8 cellular contexts compared by ENCODE assay signal in genomic region chr6:40308533-40309306, GRCh38.
A peak's percentile ranks its signal among the peaks of the same experiment; 100 is the strongest.
DNase-seq lines count a peak whose midpoint lies in the region; ATAC-seq and TF ChIP-seq lines count a peak whose summit lies in the region.

No MANE protein-coding gene starts in this region.

- CTCF ChIA-PET in activated naive CD4-positive, alpha-beta T cell treated with anti-CD3 and anti-CD28 coated beads for 36 hours (lab: Charles Lee), result interaction anchor here (0.6 to 1.3 kb wide), 6 partner anchors 10 to 946 kb away, joined by 3 to 5 read pairs (median 3); no protein-coding TSS in a partner anchor

- no peak overlapping the region for H3K27ac Mint-ChIP-seq in activated naive CD4-positive, alpha-beta T cell treated with anti-CD3 and anti-CD28 coated beads for 36 hours

- H3K27ac ChIP-seq in Peyer's patch (no peak overlapping the region), psoas muscle (no peak overlapping the region)

- H3K9me3 ChIP-seq in Peyer's patch (no peaks in the 10 kb centered on the region), psoas muscle (no peaks in the 10 kb centered on the region)

- H3K4me1 Mint-ChIP-seq in activated naive CD4-positive, alpha-beta T cell treated with anti-CD3 and anti-CD28 coated beads for 36 hours (ENCODE audit: low read depth), result no peaks in the 10 kb centered on the region

- DNase-seq in COLO829 (ENCODE audit: low spot score), result peak; percentile 60
- DNase-seq in Peyer's patch, result peak; percentile 24 to 82 (median 60)
- peak; percentile 82 for DNase-seq in activated naive CD4-positive, alpha-beta T cell treated with anti-CD3 and anti-CD28 coated beads for 36 hours
- DNase-seq in head of caudate nucleus, result peak in 41 of 42 donors; percentile 33 to 90 (median 75)
- peak in 1 of 2 donors; percentile 41 for DNase-seq in psoas muscle

- H3K36me3 ChIP-seq in Peyer's patch, result no peaks in the 10 kb centered on the region
- H3K36me3 ChIP-seq in psoas muscle (ENCODE audit: insufficient read depth in 1 of 2, low read depth in 1 of 2), result no peaks in the 10 kb centered on the region

- intact Hi-C loops in activated naive CD4-positive, alpha-beta T cell treated with anti-CD3 and anti-CD28 coated beads for 36 hours (cut with micrococcal nuclease), result loop anchor here (1.0 to 5.0 kb wide), 4 partner anchors 327 to 961 kb away; no protein-coding TSS in a partner anchor
- intact Hi-C loops in head of caudate nucleus (cut with DNase I) (loop anchor here (10.0 kb wide), 1 partner anchor 954 kb away; no protein-coding TSS in a partner anchor), psoas muscle (cut with DNase I) (loop anchor here (1.0 to 10.0 kb wide), 4 partner anchors 326 to 964 kb away; no protein-coding TSS in a partner anchor)

- no peak for TF ChIP-seq POLR2A in Peyer's patch (IDR thresholded peaks at IDR 0.05)

- H3K9me3 Mint-ChIP-seq in activated naive CD4-positive, alpha-beta T cell treated with anti-CD3 and anti-CD28 coated beads for 36 hours, result peaks cover 2% of the 10 kb centered on the region

- H3K4me3 ChIP-seq in Peyer's patch (no peak overlapping the region), psoas muscle (no peak overlapping the region)

- H3K36me3 Mint-ChIP-seq in activated naive CD4-positive, alpha-beta T cell treated with anti-CD3 and anti-CD28 coated beads for 36 hours (ENCODE audit: low read depth), result no peaks in the 10 kb centered on the region

- TF ChIP-seq CTCF in Peyer's patch (IDR thresholded peaks at IDR 0.05) (peak in 5 of 6 experiments; percentile 27 to 86 (median 84)), psoas muscle (IDR thresholded peaks at IDR 0.05) (peak; percentile 88)

- 14 to 19% (median 18%) methylated on average over 12 of the region's 12 CpGs for WGBS in psoas muscle, 3 donors

- ATAC-seq in HG02981 (IDR thresholded peaks at IDR 0.05; ENCODE audit: unreplicated experiment), result peak; percentile 54
- peak; percentile 59 to 85 (median 73) for ATAC-seq in psoas muscle
- no peak for ATAC-seq in GM21360 (IDR thresholded peaks at IDR 0.05; ENCODE audit: unreplicated experiment)
- no peak for ATAC-seq in HG02678 (IDR thresholded peaks at IDR 0.05; ENCODE audit: unreplicated experiment)

- H3K27me3 ChIP-seq in Peyer's patch (no peaks in the 10 kb centered on the region), psoas muscle (ENCODE audit: insufficient read depth in 3 of 3, low read length in 2 of 3) (no peaks in the 10 kb centered on the region)

- H3K4me1 ChIP-seq in Peyer's patch (no peaks in the 10 kb centered on the region), psoas muscle (no peaks in the 10 kb centered on the region)

- H3K4me3 Mint-ChIP-seq in activated naive CD4-positive, alpha-beta T cell treated with anti-CD3 and anti-CD28 coated beads for 36 hours, result no peak overlapping the region

- peaks cover 33% of the 10 kb centered on the region for H3K27me3 Mint-ChIP-seq in activated naive CD4-positive, alpha-beta T cell treated with anti-CD3 and anti-CD28 coated beads for 36 hours (ENCODE audit: low read depth)

Comparison
In these comparisons a context has a peak if more than half of its experiments do, and no peak if none do; other contexts are left out.
1. ATAC-seq: peak in HG02981 (single experiment) and psoas muscle (4 of 4); none in GM21360 (single experiment) and HG02678 (single experiment).